12 cellular contexts compared by ENCODE assay signal in genomic region chr16:81652798-81653505, GRCh38.
DNase-seq lines count a peak whose midpoint lies in the region; ATAC-seq and TF ChIP-seq lines count a peak whose summit lies in the region.
"Had no signal": no experiment of that assay in that cellular context is flagged by ENCODE, and none has a peak within 500 bp of the region (broad histone marks: within the 10 kb centered on the region; RNA-seq: fewer than 3 reads in every experiment).

No MANE protein-coding gene starts in this region.

- H3K4me3 ChIP-seq in CD8-positive, alpha-beta memory T cell (ENCODE audit: low read length), result no peak overlapping the region
- H3K4me3 ChIP-seq in body of pancreas, result no peak overlapping the region
- no peak overlapping the region for H3K4me3 ChIP-seq in effector memory CD4-positive, alpha-beta T cell (ENCODE audit: insufficient read depth, low read depth, low read length, poor library complexity, severe bottlenecking)

- H3K27me3 Mint-ChIP-seq in CD8-positive, alpha-beta memory T cell, result no peaks in the 10 kb centered on the region

- H3K4me1 ChIP-seq in CD8-positive, alpha-beta memory T cell (ENCODE audit: insufficient read depth, low read length), result no peaks in the 10 kb centered on the region
- peaks cover 9% of the 10 kb centered on the region for H3K4me1 ChIP-seq in body of pancreas
- no peaks in the 10 kb centered on the region for H3K4me1 ChIP-seq in effector memory CD4-positive, alpha-beta T cell (ENCODE audit: control insufficient read depth, insufficient read depth, low read length, poor library complexity, severe bottlenecking)

- peak overlapping the region; percentile 79 for H3K27ac ChIP-seq in CD8-positive, alpha-beta memory T cell (ENCODE audit: low read depth, low read length)
- no peak overlapping the region for H3K27ac ChIP-seq in body of pancreas
- H3K27ac ChIP-seq in effector memory CD4-positive, alpha-beta T cell (ENCODE audit: insufficient read depth, low read length, poor library complexity, severe bottlenecking), result no peak overlapping the region

- CTCF ChIA-PET in CD8-positive, alpha-beta memory T cell (lab: Charles Lee), result no interaction called here

- no peak overlapping the region for H3K4me3 Mint-ChIP-seq in CD8-positive, alpha-beta memory T cell
- H3K4me3 Mint-ChIP-seq: immature natural killer cell; stimulated activated effector memory CD8-positive, alpha-beta T cell treated with anti-CD3 and anti-CD28 coated beads, Interleukin-12 subunit alpha, Interleukin-12 subunit beta, amount 100 ng/mL, for 72 hours had no signal

- WGBS in body of pancreas, 2 donors, result 79 to 85% methylated on average over 20 to 21 of the region's 21 CpGs

- peak; percentile 77 for ATAC-seq in GM19455 (IDR thresholded peaks at IDR 0.05; ENCODE audit: unreplicated experiment)
- ATAC-seq in body of pancreas, result no peak
- ATAC-seq: right cardiac atrium; stimulated activated effector memory CD8-positive, alpha-beta T cell treated with anti-CD3 and anti-CD28 coated beads, Interleukin-12 subunit alpha, Interleukin-12 subunit beta, amount 100 ng/mL, for 72 hours had no signal

- H3K36me3 ChIP-seq in CD8-positive, alpha-beta memory T cell (ENCODE audit: insufficient read depth, low read length), result peaks cover 24% of the 10 kb centered on the region
- no peaks in the 10 kb centered on the region for H3K36me3 ChIP-seq in body of pancreas (replicated peaks in 1 of 2; ENCODE audit: insufficient read depth in 1 of 2, low read depth in 2 of 2)
- peaks cover 16% of the 10 kb centered on the region for H3K36me3 ChIP-seq in effector memory CD4-positive, alpha-beta T cell (ENCODE audit: control insufficient read depth, insufficient read depth, low read length)

- no peak for TF ChIP-seq POLR2A in body of pancreas (IDR thresholded peaks at IDR 0.05)

- H3K36me3 Mint-ChIP-seq in CD8-positive, alpha-beta memory T cell, result peaks cover 0 to 61% (median 3%) of the 10 kb centered on the region in 3 donors

- no peak for DNase-seq in CD8-positive, alpha-beta memory T cell
- DNase-seq in NCI-H146 (lab: John Stamatoyannopoulos, UW), result peak; percentile 92
- peak in 3 of 4 donors; percentile 34 to 36 (median 34) for DNase-seq in body of pancreas
- DNase-seq in hepatic stellate cell (ENCODE audit: low spot score), result no peak
- no peak for DNase-seq in Kasumi-1 (lab: John Stamatoyannopoulos, UW)
- no peak for DNase-seq in Ammon's horn (ENCODE audit: low spot score)
- no peak for DNase-seq in effector memory CD4-positive, alpha-beta T cell
- DNase-seq: ACHN, immature natural killer cell, right cardiac atrium had no signal

- H3K27ac Mint-ChIP-seq in CD8-positive, alpha-beta memory T cell, result no peak overlapping the region
- H3K27ac Mint-ChIP-seq: immature natural killer cell had no signal

- intact Hi-C loops in body of pancreas (cut with DNase I), result no loop called here

- POLR2A ChIA-PET in CD8-positive, alpha-beta memory T cell (lab: Charles Lee), result no interaction called here

- no peaks in the 10 kb centered on the region for H3K9me3 Mint-ChIP-seq in CD8-positive, alpha-beta memory T cell
- H3K9me3 Mint-ChIP-seq: immature natural killer cell; stimulated activated effector memory CD8-positive, alpha-beta T cell treated with anti-CD3 and anti-CD28 coated beads, Interleukin-12 subunit alpha, Interleukin-12 subunit beta, amount 100 ng/mL, for 72 hours had no signal

- peaks cover 11 to 18% (median 14%) of the 10 kb centered on the region in 3 donors for H3K4me1 Mint-ChIP-seq in CD8-positive, alpha-beta memory T cell

- no peak for TF ChIP-seq CTCF in body of pancreas (IDR thresholded peaks at IDR 0.05)

- no peaks in the 10 kb centered on the region for H3K9me3 ChIP-seq in CD8-positive, alpha-beta memory T cell (ENCODE audit: low read length)
- H3K9me3 ChIP-seq in body of pancreas, result no peaks in the 10 kb centered on the region
- no peaks in the 10 kb centered on the region for H3K9me3 ChIP-seq in effector memory CD4-positive, alpha-beta T cell (ENCODE audit: control insufficient read depth, low read length)

- no peaks in the 10 kb centered on the region for H3K27me3 ChIP-seq in CD8-positive, alpha-beta memory T cell (ENCODE audit: insufficient read depth, low read length, poor library complexity, severe bottlenecking)
- H3K27me3 ChIP-seq in body of pancreas, result no peaks in the 10 kb centered on the region
- no peaks in the 10 kb centered on the region for H3K27me3 ChIP-seq in effector memory CD4-positive, alpha-beta T cell (replicated peaks; ENCODE audit: control insufficient read depth, insufficient read depth, low read length, poor library complexity, severe bottlenecking)

Comparison
In these comparisons a context has a peak if more than half of its experiments do, and no peak if none do; other contexts are left out.
1. DNase-seq: peak in NCI-H146 (single experiment) and body of pancreas (3 of 4); none in CD8-positive, alpha-beta memory T cell (0 of 5), hepatic stellate cell (single experiment), Kasumi-1 (0 of 2), Ammon's horn (single experiment) and effector memory CD4-positive, alpha-beta T cell (0 of 3).